Comparison of ENCODE assay signal across 8 cellular contexts in the genomic region with DNA sequence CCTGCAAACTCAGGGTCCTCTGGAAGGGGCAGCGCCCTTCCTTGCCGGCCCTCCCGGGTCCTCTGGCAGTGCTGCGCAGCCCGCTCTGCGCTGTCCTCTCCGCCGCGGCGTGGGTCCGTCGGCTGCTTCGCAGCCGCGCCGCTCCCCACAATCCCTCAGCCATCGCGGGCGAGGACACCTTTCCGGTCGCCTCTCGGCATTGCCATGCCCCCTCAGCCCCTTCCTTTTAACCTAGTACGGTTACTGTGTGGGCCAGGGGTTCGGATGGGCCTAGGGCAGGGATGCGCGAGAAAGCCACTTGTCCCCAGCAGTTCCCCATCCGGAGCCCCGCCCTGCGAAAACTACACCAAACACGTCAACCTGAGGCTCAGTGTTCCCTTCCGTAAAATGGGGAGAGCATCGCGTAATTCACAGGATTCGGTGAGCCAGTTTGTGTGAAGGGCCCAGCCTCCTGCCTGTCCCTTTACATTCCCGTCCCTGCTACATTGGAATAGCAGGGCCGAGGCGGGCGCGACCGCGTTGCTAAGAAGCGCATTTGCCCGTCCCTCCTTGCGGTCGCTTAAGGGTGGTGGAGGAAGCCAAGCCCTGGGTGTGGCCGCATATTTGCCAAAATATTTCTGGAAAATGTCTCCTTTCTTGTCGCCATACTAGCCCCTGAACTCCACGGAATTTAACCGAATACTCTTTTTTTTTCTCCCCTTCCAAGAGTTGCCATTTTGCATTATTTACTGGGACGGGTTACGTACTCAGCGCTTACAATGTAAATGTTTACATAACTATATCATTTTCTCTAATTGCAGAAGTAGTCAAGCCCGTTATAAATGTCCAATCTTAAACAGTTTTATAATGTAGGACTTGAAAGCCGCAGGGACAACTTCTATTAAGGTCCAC. TPM values are rescaled to one million over a fixed set of nuclear protein-coding genes. Genes with fewer than 3 reads are reported as not detected.
DNase-seq lines count a peak whose midpoint lies in the region; ATAC-seq lines count a peak whose summit lies in the region.

No MANE protein-coding gene starts in this region.

- DNase-seq in ELF-1 (ENCODE audit: low read depth, low spot score) (peak; percentile 72), T-helper 17 cell (peak in 2 of 3 donors; percentile 31 to 41), left lobe of liver (ENCODE audit: low spot score) (peak; percentile 53), NCI-H1048 (lab: John Stamatoyannopoulos, UW) (no peak)
- DNase-seq in central memory CD4-positive, alpha-beta T cell: peak; percentile 48

- no peaks in the 10 kb centered on the region for H3K9me3 ChIP-seq in T-helper 17 cell (ENCODE audit: control insufficient read depth, low read length, poor library complexity, severe bottlenecking)

- H3K27ac Mint-ChIP-seq in T-helper 17 cell: peak overlapping the region; percentile 97
- peak overlapping the region; percentile 77 for H3K27ac Mint-ChIP-seq in stimulated activated memory B cell treated with anti-CD40 and anti-IgM and Interleukin-4, amounts not matched to agents 10 μg/mL and 1 μg/mL and 100 μg/mL, for 72 hours

- no peaks in the 10 kb centered on the region for H3K27me3 Mint-ChIP-seq in T-helper 17 cell
- peaks cover 11% of the 10 kb centered on the region for H3K27me3 Mint-ChIP-seq in stimulated activated memory B cell treated with anti-CD40 and anti-IgM and Interleukin-4, amounts not matched to agents 10 μg/mL and 1 μg/mL and 100 μg/mL, for 72 hours

- H3K9me3 Mint-ChIP-seq in stimulated activated memory B cell treated with anti-CD40 and anti-IgM and Interleukin-4, amounts not matched to agents 10 μg/mL and 1 μg/mL and 100 μg/mL, for 72 hours: no peaks in the 10 kb centered on the region

- H3K4me1 Mint-ChIP-seq in T-helper 17 cell: peaks cover 30% of the 10 kb centered on the region
- H3K4me1 Mint-ChIP-seq in stimulated activated memory B cell treated with anti-CD40 and anti-IgM and Interleukin-4, amounts not matched to agents 10 μg/mL and 1 μg/mL and 100 μg/mL, for 72 hours: peaks cover 45% of the 10 kb centered on the region

- ATAC-seq in HG03460 (IDR thresholded peaks at IDR 0.05; ENCODE audit: unreplicated experiment) (peak; percentile 8), T-helper 17 cell (peak; percentile 24), left lobe of liver (no peak), GM21576 (IDR thresholded peaks at IDR 0.05; ENCODE audit: unreplicated experiment) (no peak)
- ATAC-seq in stimulated activated memory B cell treated with anti-CD40 and anti-IgM and Interleukin-4, amounts not matched to agents 10 μg/mL and 1 μg/mL and 100 μg/mL, for 72 hours: peak; percentile 25

- H3K36me3 Mint-ChIP-seq in T-helper 17 cell (ENCODE audit: low read depth): peaks cover 2% of the 10 kb centered on the region
- H3K36me3 Mint-ChIP-seq in stimulated activated memory B cell treated with anti-CD40 and anti-IgM and Interleukin-4, amounts not matched to agents 10 μg/mL and 1 μg/mL and 100 μg/mL, for 72 hours: no peaks in the 10 kb centered on the region

- peak overlapping the region; percentile 97 for H3K4me3 Mint-ChIP-seq in T-helper 17 cell
- peak overlapping the region; percentile 85 for H3K4me3 Mint-ChIP-seq in stimulated activated memory B cell treated with anti-CD40 and anti-IgM and Interleukin-4, amounts not matched to agents 10 μg/mL and 1 μg/mL and 100 μg/mL, for 72 hours

RNA-seq across cellular contexts. Expression of gene COPZ2, which starts 13.2 kb away (rescaled TPM):
- total RNA-seq in T-helper 17 cell: 1 to 10 TPM in 1 of 2 donors, not detected in 1; 1.0 TPM
- total RNA-seq in left lobe of liver: 23.1 TPM

RNA-seq across cellular contexts. Expression of gene NFE2L1, which starts 23.8 kb away (rescaled TPM):
- total RNA-seq in T-helper 17 cell (10 to 100 TPM; 41.2 to 42.2 TPM), left lobe of liver (150 TPM)

RNA-seq across cellular contexts. Expression of gene CDK5RAP3, which starts 53.5 kb away (rescaled TPM):
- total RNA-seq in T-helper 17 cell (100 to 1,000 TPM; 228 to 231 TPM), left lobe of liver (107 TPM)

Comparison
In these comparisons a context has a peak if more than half of its experiments do, and no peak if none do; other contexts are left out.
1. ATAC-seq: peak in HG03460 (single experiment), T-helper 17 cell (single experiment) and stimulated activated memory B cell treated with anti-CD40 and anti-IgM and Interleukin-4, amounts not matched to agents 10 μg/mL and 1 μg/mL and 100 μg/mL, for 72 hours (single experiment); none in left lobe of liver (single experiment) and GM21576 (single experiment).
2. RNA of gene COPZ2, which starts 13.2 kb away (total RNA-seq): 23.1 TPM in left lobe of liver (single experiment); 1.0 TPM in T-helper 17 cell; every median in the first group is over 10 times any median in the second.